Comparison of ENCODE assay signal across 21 cellular contexts in genomic region chr1:203124011-203124410, GRCh38. TPM values are rescaled to one million over a fixed set of nuclear protein-coding genes. Genes with fewer than 3 reads are reported as not detected.
DNase-seq lines count a peak whose midpoint lies in the region; ATAC-seq and TF ChIP-seq lines count a peak whose summit lies in the region.
"Had no signal": no experiment of that assay in that cellular context is flagged by ENCODE, and none has a peak within 500 bp of the region (broad histone marks: within the 10 kb centered on the region; RNA-seq: fewer than 3 reads in every experiment).

No MANE protein-coding gene starts in this region.

- H3K36me3 ChIP-seq in right atrium auricular region (no peaks in the 10 kb centered on the region), upper lobe of right lung (no peaks in the 10 kb centered on the region)

- no peak for ATAC-seq in Right ventricle myocardium superior (ENCODE audit: poor library complexity)
- ATAC-seq in upper lobe of right lung = no peak
- no peak for ATAC-seq in activated T-cell treated with anti-CD3 and anti-CD28 coated beads, Interleukin-2, amount 50 U/mL, for 72 hours (replicated peaks in 1 of 2)

- peaks cover 75% of the 10 kb centered on the region for H3K27me3 Mint-ChIP-seq in activated T-cell treated with anti-CD3 and anti-CD28 coated beads, Interleukin-2, amount 50 U/mL, for 72 hours (ENCODE audit: low read depth)

- H3K4me1 Mint-ChIP-seq in activated T-cell treated with anti-CD3 and anti-CD28 coated beads, Interleukin-2, amount 50 U/mL, for 72 hours (ENCODE audit: low read depth) = peaks cover 14% of the 10 kb centered on the region

- no peak overlapping the region for H3K4me3 Mint-ChIP-seq in activated T-cell treated with anti-CD3 and anti-CD28 coated beads, Interleukin-2, amount 50 U/mL, for 72 hours
- H3K4me3 Mint-ChIP-seq: H9, IgD-negative memory B cell had no signal

- H3K4me1 ChIP-seq in right atrium auricular region = peaks cover 0 to 45% of the 10 kb centered on the region in 2 donors
- peaks cover 25% of the 10 kb centered on the region for H3K4me1 ChIP-seq in upper lobe of right lung

- no peaks in the 10 kb centered on the region for H3K9me3 Mint-ChIP-seq in activated T-cell treated with anti-CD3 and anti-CD28 coated beads, Interleukin-2, amount 50 U/mL, for 72 hours
- H3K9me3 Mint-ChIP-seq: CD8-positive, alpha-beta memory T cell; H9 had no signal

- H3K4me3 ChIP-seq in right atrium auricular region (no peak overlapping the region), coronary artery (no peak overlapping the region), upper lobe of right lung (no peak overlapping the region)
- H3K4me3 ChIP-seq: PC-9 had no signal

- H3K27ac ChIP-seq in right atrium auricular region (no peak overlapping the region), coronary artery (no peak overlapping the region), upper lobe of right lung (no peak overlapping the region)
- H3K27ac ChIP-seq: PC-9, RWPE1 had no signal

- H3K9me3 ChIP-seq in right atrium auricular region (no peaks in the 10 kb centered on the region), upper lobe of right lung (no peaks in the 10 kb centered on the region)

- intact Hi-C loops in Right ventricle myocardium superior (cut with DNase I) (no loop called here), upper lobe of right lung (cut with DNase I) (loop anchor here (5.0 kb wide), 1 partner anchor 93 kb away; no protein-coding TSS in a partner anchor)

- no peaks in the 10 kb centered on the region for H3K27me3 ChIP-seq in right atrium auricular region
- peaks cover 64% of the 10 kb centered on the region for H3K27me3 ChIP-seq in upper lobe of right lung

- DNase-seq in right atrium auricular region (ENCODE audit: low spot score) = peak; percentile 11
- no peak for DNase-seq in Right ventricle myocardium superior
- DNase-seq in coronary artery (ENCODE audit: low spot score) = peak; percentile 21
- peak; percentile 60 for DNase-seq in mesenteric fat pad (ENCODE audit: low spot score)
- DNase-seq in upper lobe of right lung = peak; percentile 17
- DNase-seq in activated T-cell treated with anti-CD3 and anti-CD28 coated beads, Interleukin-2, amount 50 U/mL, for 72 hours = no peak
- no peak for DNase-seq in NAMALWA (ENCODE audit: low spot score)
- DNase-seq in NOMO-1 (lab: John Stamatoyannopoulos, UW; ENCODE audit: unreplicated experiment in 2 of 2) = no peak
- DNase-seq: C1 segment of cervical spinal cord; CD8-positive, alpha-beta memory T cell; Karpas-422; NCI-H1092; NCI-H2081 treated with DMSO at 0.1 percent for 48 hours; NCI-H510A treated with DMSO at 0.1 percent for 48 hours; NCI-H774; PC-9 had no signal

- TF ChIP-seq CTCF in right atrium auricular region (IDR thresholded peaks at IDR 0.05) (no peak), coronary artery (IDR thresholded peaks at IDR 0.05) (no peak), upper lobe of right lung (IDR thresholded peaks at IDR 0.05) (no peak)

- H3K36me3 Mint-ChIP-seq in activated T-cell treated with anti-CD3 and anti-CD28 coated beads, Interleukin-2, amount 50 U/mL, for 72 hours (ENCODE audit: insufficient read depth in 2 of 2) = no peaks in the 10 kb centered on the region
- H3K36me3 Mint-ChIP-seq: CD8-positive, alpha-beta memory T cell had no signal

- H3K27ac Mint-ChIP-seq in activated T-cell treated with anti-CD3 and anti-CD28 coated beads, Interleukin-2, amount 50 U/mL, for 72 hours = no peak overlapping the region
- H3K27ac Mint-ChIP-seq: H9, IgD-negative memory B cell had no signal

RNA-seq across cellular contexts. Expression of gene ADORA1, which starts 3.5 kb away (rescaled TPM):
- total RNA-seq in right atrium auricular region (10 to 100 TPM in 1 of 2 donors, 1 to 10 TPM in 1; 9.4 to 15.1 TPM), Right ventricle myocardium superior (12.5 TPM), mesenteric fat pad (2.7 TPM), upper lobe of right lung (4.1 TPM)
- total RNA-seq in activated T-cell treated with anti-CD3 and anti-CD28 coated beads, Interleukin-2, amount 50 U/mL, for 72 hours = not detected
- total RNA-seq: CD8-positive, alpha-beta memory T cell had no signal

RNA-seq across cellular contexts. Expression of gene MYOG, which starts 38.2 kb away (rescaled TPM):
- total RNA-seq in right atrium auricular region (not detected), Right ventricle myocardium superior (not detected), mesenteric fat pad (not detected), upper lobe of right lung (not detected)
- total RNA-seq in activated T-cell treated with anti-CD3 and anti-CD28 coated beads, Interleukin-2, amount 50 U/mL, for 72 hours = not detected
- total RNA-seq: A673; CD8-positive, alpha-beta memory T cell; H9; MCF 10A; PC-9 had no signal

RNA-seq across cellular contexts. Expression of gene MYBPH, which starts 51.6 kb away (rescaled TPM):
- total RNA-seq in right atrium auricular region = not detected
- total RNA-seq in Right ventricle myocardium superior = not detected
- 0.22 TPM for total RNA-seq in mesenteric fat pad
- total RNA-seq in upper lobe of right lung = not detected
- total RNA-seq in activated T-cell treated with anti-CD3 and anti-CD28 coated beads, Interleukin-2, amount 50 U/mL, for 72 hours = not detected
- total RNA-seq: A673; CD8-positive, alpha-beta memory T cell; H9; MCF 10A; PC-9 had no signal

Comparison
In these comparisons a context has a peak if more than half of its experiments do, and no peak if none do; other contexts are left out.
1. DNase-seq: peak in right atrium auricular region (single experiment), coronary artery (single experiment), mesenteric fat pad (single experiment) and upper lobe of right lung (single experiment); none in Right ventricle myocardium superior (single experiment), activated T-cell treated with anti-CD3 and anti-CD28 coated beads, Interleukin-2, amount 50 U/mL, for 72 hours (0 of 2), NAMALWA (single experiment) and NOMO-1 (0 of 2).